In the genomic region with DNA sequence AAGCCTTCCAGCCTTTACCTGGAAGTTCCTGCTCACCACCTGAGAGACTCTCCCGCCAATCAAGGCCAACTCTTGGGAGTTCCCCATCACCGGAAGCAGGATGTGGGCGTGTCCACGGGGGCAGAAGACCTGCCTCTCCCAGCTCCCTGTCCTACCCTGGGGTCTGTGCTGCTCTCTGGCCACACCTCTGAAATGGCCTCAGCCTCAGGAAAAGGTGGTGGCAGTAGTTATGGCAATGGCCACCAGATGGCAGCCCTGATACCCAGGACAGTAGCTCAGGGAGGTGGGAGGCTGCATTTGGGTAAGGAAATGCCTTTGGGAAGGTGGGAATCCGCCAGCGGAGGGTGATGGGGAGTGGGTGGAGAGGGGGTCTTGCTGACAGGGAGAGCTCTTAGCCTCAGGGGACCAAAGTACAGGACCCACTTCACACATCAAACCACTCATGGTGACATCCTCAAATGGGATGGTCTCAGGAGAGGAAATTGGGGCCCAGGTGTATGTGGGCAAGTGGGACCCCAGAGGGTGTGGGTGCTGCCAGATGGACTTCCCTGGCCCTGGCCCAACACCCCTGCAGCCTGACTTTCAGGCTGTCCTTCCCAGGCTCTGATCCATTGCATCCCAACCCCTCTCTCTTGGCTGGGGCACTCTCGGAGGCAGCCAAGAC, we compare ENCODE assay signal across 8 cellular contexts. TPM values are rescaled to one million over a fixed set of nuclear protein-coding genes. Genes with fewer than 3 reads are reported as not detected.
DNase-seq lines count a peak whose midpoint lies in the region; ATAC-seq and TF ChIP-seq lines count a peak whose summit lies in the region.

No MANE protein-coding gene starts in this region.

- H3K27me3 Mint-ChIP-seq in activated CD4-positive, alpha-beta memory T cell treated with anti-CD3 and anti-CD28 coated beads, Interleukin-2, amount 10 ng/mL, durations not matched to agents 7 days and 5 days = peaks cover 21% of the 10 kb centered on the region
- peaks cover 68 to 92% of the 10 kb centered on the region in 2 donors for H3K27me3 Mint-ChIP-seq in effector memory CD8-positive, alpha-beta T cell
- H3K27me3 Mint-ChIP-seq in mesothelial cell of epicardium (ENCODE audit: low read depth) = peaks cover 72% of the 10 kb centered on the region

- H3K4me3 Mint-ChIP-seq in activated CD4-positive, alpha-beta memory T cell treated with anti-CD3 and anti-CD28 coated beads, Interleukin-2, amount 10 ng/mL, durations not matched to agents 7 days and 5 days = no peak overlapping the region
- no peak overlapping the region for H3K4me3 Mint-ChIP-seq in effector memory CD8-positive, alpha-beta T cell
- no peak overlapping the region for H3K4me3 Mint-ChIP-seq in mesothelial cell of epicardium

- H3K36me3 Mint-ChIP-seq in activated CD4-positive, alpha-beta memory T cell treated with anti-CD3 and anti-CD28 coated beads, Interleukin-2, amount 10 ng/mL, durations not matched to agents 7 days and 5 days (ENCODE audit: low read depth) = no peaks in the 10 kb centered on the region
- H3K36me3 Mint-ChIP-seq in effector memory CD8-positive, alpha-beta T cell (ENCODE audit: insufficient read depth) = no peaks in the 10 kb centered on the region
- no peaks in the 10 kb centered on the region for H3K36me3 Mint-ChIP-seq in mesothelial cell of epicardium

- H3K9me3 Mint-ChIP-seq in activated CD4-positive, alpha-beta memory T cell treated with anti-CD3 and anti-CD28 coated beads, Interleukin-2, amount 10 ng/mL, durations not matched to agents 7 days and 5 days = no peaks in the 10 kb centered on the region
- H3K9me3 Mint-ChIP-seq in effector memory CD8-positive, alpha-beta T cell = no peaks in the 10 kb centered on the region
- no peaks in the 10 kb centered on the region for H3K9me3 Mint-ChIP-seq in mesothelial cell of epicardium

- H3K27ac Mint-ChIP-seq in activated CD4-positive, alpha-beta memory T cell treated with anti-CD3 and anti-CD28 coated beads, Interleukin-2, amount 10 ng/mL, durations not matched to agents 7 days and 5 days = no peak overlapping the region
- H3K27ac Mint-ChIP-seq in effector memory CD8-positive, alpha-beta T cell = no peak overlapping the region
- no peak overlapping the region for H3K27ac Mint-ChIP-seq in mesothelial cell of epicardium

- peak; percentile 64 for ATAC-seq in HG03108 (IDR thresholded peaks at IDR 0.05; ENCODE audit: unreplicated experiment)
- peak; percentile 93 for ATAC-seq in effector memory CD8-positive, alpha-beta T cell (replicated peaks)

- no peaks in the 10 kb centered on the region for H3K4me1 Mint-ChIP-seq in activated CD4-positive, alpha-beta memory T cell treated with anti-CD3 and anti-CD28 coated beads, Interleukin-2, amount 10 ng/mL, durations not matched to agents 7 days and 5 days
- peaks cover 0 to 3% of the 10 kb centered on the region in 2 donors for H3K4me1 Mint-ChIP-seq in effector memory CD8-positive, alpha-beta T cell (ENCODE audit: low read depth in 2 of 2)
- H3K4me1 Mint-ChIP-seq in mesothelial cell of epicardium = peaks cover 14% of the 10 kb centered on the region

- TF ChIP-seq CTCF in mesothelial cell of epicardium (IDR thresholded peaks at IDR 0.05; ENCODE audit: unreplicated experiment) = peak; percentile 80

- POLR2A ChIA-PET in activated CD4-positive, alpha-beta memory T cell treated with anti-CD3 and anti-CD28 coated beads, Interleukin-2, amount 10 ng/mL, durations not matched to agents 7 days and 5 days (lab: Charles Lee) = interaction anchor here (1.3 to 2.6 kb wide), 3 partner anchors 34 to 46 kb away, joined by 3 to 12 read pairs (median 4); a partner anchor contains a TSS

- DNase-seq in NCI-H1417 (lab: John Stamatoyannopoulos, UW) = peak; percentile 64 to 80 (median 65)
- no peak for DNase-seq in NCI-H1417 treated with DMSO at 0.1 percent for 48 hours (lab: John Stamatoyannopoulos, UW)
- peak; percentile 96 for DNase-seq in NCI-H510A treated with DMSO at 0.1 percent for 48 hours (lab: John Stamatoyannopoulos, UW)
- peak; percentile 78 for DNase-seq in activated CD4-positive, alpha-beta memory T cell treated with anti-CD3 and anti-CD28 coated beads, Interleukin-2, amount 10 ng/mL, durations not matched to agents 7 days and 5 days
- peak; percentile 59 to 68 (median 65) for DNase-seq in effector memory CD8-positive, alpha-beta T cell
- DNase-seq in mesothelial cell of epicardium (ENCODE audit: low spot score in 2 of 2, unreplicated experiment in 2 of 2) = peak in 1 of 2 experiments; percentile 82
- DNase-seq in stimulated activated CD8-positive, alpha-beta memory T cell treated with anti-CD3 and anti-CD28 coated beads, Interleukin-4, amount 100 ng/mL, for 48 hours = peak; percentile 86

- CTCF ChIA-PET in activated CD4-positive, alpha-beta memory T cell treated with anti-CD3 and anti-CD28 coated beads, Interleukin-2, amount 10 ng/mL, durations not matched to agents 7 days and 5 days (lab: Charles Lee) = interaction anchor here (0.7 to 13.2 kb wide), 26 partner anchors 9 to 474 kb away, joined by 3 to 307 read pairs (median 4); no protein-coding TSS in a partner anchor

RNA-seq across cellular contexts. Expression of a gene that starts 33.9 kb away (rescaled TPM):
- total RNA-seq in activated CD4-positive, alpha-beta memory T cell treated with anti-CD3 and anti-CD28 coated beads, Interleukin-2, amount 10 ng/mL, durations not matched to agents 7 days and 5 days = under 1 TPM; 0.35 to 0.53 TPM
- 15.9 to 17.5 TPM (median 16.8 TPM) in 3 replicates for total RNA-seq in mesothelial cell of epicardium

RNA-seq across cellular contexts. Expression of a gene that starts 35.4 kb away (rescaled TPM):
- not detected for total RNA-seq in activated CD4-positive, alpha-beta memory T cell treated with anti-CD3 and anti-CD28 coated beads, Interleukin-2, amount 10 ng/mL, durations not matched to agents 7 days and 5 days
- total RNA-seq in mesothelial cell of epicardium = not detected in 3 replicates

Comparison
In these comparisons a context has a peak if more than half of its experiments do, and no peak if none do; other contexts are left out.
1. RNA of a gene that starts 33.9 kb away (total RNA-seq): 15.9 to 17.5 TPM in mesothelial cell of epicardium; 0.35 to 0.53 TPM in activated CD4-positive, alpha-beta memory T cell treated with anti-CD3 and anti-CD28 coated beads, Interleukin-2, amount 10 ng/mL, durations not matched to agents 7 days and 5 days; every median in the first group is over 10 times any median in the second.